In the genomic region with DNA sequence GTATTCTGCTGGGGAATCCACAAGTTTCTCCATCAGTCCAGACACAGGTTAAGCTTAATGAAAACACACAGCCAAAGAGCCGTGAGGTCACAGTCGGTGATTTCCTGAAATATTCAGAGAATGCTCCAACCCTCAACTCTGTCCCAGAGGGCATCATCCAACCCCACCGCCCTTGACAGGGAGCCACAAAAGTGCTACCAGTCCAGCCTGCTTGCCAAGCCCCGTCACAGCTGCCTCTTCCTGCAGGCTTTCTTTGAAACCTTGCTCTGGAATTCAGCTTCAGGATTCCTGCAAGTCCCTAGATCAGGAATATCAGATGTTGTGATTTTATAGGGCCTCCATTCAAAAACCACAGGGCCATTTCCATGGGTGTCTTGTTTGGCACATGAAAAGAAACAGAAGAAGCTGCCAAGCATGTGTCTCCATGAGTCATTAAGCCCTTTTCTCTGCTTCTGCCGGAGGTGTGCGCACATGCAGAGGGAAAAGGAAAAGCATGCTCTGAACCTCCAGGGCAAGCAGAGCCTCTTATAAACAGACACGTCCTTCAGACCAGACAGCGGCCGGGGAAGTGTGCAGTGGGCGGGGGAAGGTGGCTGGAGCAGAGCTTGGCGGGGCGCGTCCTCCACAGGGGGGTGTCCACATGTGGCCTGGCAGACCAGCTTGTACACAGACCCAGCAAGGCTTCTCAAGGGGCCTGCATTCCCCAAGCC, we compare ENCODE assay signal across 8 cellular contexts.
DNase-seq lines count a peak whose midpoint lies in the region; ATAC-seq and TF ChIP-seq lines count a peak whose summit lies in the region.

No MANE protein-coding gene starts in this region.

- no peaks in the 10 kb centered on the region for H3K9me3 Mint-ChIP-seq in progenitor cell of endocrine pancreas (ENCODE audit: low read depth)

- H3K27me3 Mint-ChIP-seq in progenitor cell of endocrine pancreas = peaks cover 12% of the 10 kb centered on the region

- no peak for TF ChIP-seq CTCF in progenitor cell of endocrine pancreas (IDR thresholded peaks at IDR 0.05; ENCODE audit: unreplicated experiment)

- H3K36me3 Mint-ChIP-seq in progenitor cell of endocrine pancreas (ENCODE audit: insufficient read depth) = no peaks in the 10 kb centered on the region

- no peak overlapping the region for H3K4me3 Mint-ChIP-seq in progenitor cell of endocrine pancreas (ENCODE audit: low read depth)

- H3K27ac Mint-ChIP-seq in progenitor cell of endocrine pancreas = peak overlapping the region; percentile 18

- ATAC-seq in esophagus mucosa (peak; percentile 90), HG02973 (IDR thresholded peaks at IDR 0.05; ENCODE audit: unreplicated experiment) (no peak)

- peak; percentile 29 for DNase-seq in DMS 273 (lab: John Stamatoyannopoulos, UW; ENCODE audit: unreplicated experiment)
- DNase-seq in DMS 273 treated with DMSO at 0.1 percent for 48 hours (lab: John Stamatoyannopoulos, UW) = no peak
- DNase-seq in SW480 (ENCODE audit: low spot score) = peak; percentile 90
- DNase-seq in progenitor cell of endocrine pancreas (ENCODE audit: low spot score, unreplicated experiment) = no peak
- DNase-seq in NCI-H748 (lab: John Stamatoyannopoulos, UW; ENCODE audit: unreplicated experiment) = no peak
- DNase-seq in NCI-H2171 treated with DMSO at 0.1 percent for 48 hours (lab: John Stamatoyannopoulos, UW) = no peak

- H3K4me1 Mint-ChIP-seq in progenitor cell of endocrine pancreas (ENCODE audit: low read depth) = peaks cover 6% of the 10 kb centered on the region

Comparison
In these comparisons a context has a peak if more than half of its experiments do, and no peak if none do; other contexts are left out.
1. DNase-seq: peak in DMS 273 (single experiment) and SW480 (single experiment); none in DMS 273 treated with DMSO at 0.1 percent for 48 hours (single experiment), progenitor cell of endocrine pancreas (single experiment), NCI-H748 (single experiment) and NCI-H2171 treated with DMSO at 0.1 percent for 48 hours (single experiment).